Comparison of ENCODE assay signal across 1 cellular context in the genomic region with DNA sequence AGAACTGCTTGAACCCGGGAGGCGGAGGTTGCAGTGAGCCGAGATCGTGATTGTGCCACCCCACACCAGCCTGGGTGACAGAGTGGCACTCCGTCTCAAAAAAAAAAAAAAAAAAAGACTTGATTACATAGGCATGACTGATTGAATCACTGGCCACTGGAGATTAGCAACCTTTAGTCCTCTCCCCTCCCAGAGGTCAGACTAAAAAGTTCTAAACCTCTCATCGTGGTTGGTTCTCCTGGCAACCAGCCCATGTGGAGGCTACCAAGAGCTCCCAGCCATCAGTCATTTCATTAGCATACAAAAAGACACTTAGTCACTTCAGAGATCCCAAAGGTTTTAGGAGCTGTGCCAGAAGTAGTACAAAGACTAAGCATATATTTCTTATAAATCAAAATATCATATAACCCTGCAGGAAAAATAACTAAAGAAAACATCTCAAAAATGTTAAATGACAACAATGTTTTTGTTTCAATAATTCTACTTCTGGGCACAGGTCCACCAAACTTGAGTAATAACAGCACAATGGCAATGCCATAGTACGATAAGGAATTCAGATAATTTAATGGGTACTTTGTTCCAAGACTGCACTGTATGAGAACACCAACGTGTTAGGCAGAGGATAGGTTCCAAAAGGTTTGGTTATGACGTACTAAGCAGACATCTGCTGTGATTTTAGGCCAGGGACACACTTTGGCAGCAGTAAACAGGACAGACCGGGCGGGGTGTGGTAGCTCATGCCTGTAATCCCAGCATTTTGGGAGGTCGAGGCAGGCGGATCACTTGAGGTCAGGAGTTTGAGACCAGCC.
TF ChIP-seq lines count a peak whose summit lies in the region.

No MANE protein-coding gene starts in this region.

TF ChIP-seq in K562, 482 proteins besides CTCF, POLR2A, EP300 and RAD21 (continued from another document):
- 0 out of 2 replicates have a peak, but pooled peaks have one; percentile 2 for TF ChIP-seq NCOR1 (IDR thresholded peaks at IDR 0.05)
- TF ChIP-seq SMARCE1 (IDR thresholded peaks at IDR 0.05), result peak; percentile 70; the same call in 1 of the 2 replicates
- TF ChIP-seq, protein P1, sequence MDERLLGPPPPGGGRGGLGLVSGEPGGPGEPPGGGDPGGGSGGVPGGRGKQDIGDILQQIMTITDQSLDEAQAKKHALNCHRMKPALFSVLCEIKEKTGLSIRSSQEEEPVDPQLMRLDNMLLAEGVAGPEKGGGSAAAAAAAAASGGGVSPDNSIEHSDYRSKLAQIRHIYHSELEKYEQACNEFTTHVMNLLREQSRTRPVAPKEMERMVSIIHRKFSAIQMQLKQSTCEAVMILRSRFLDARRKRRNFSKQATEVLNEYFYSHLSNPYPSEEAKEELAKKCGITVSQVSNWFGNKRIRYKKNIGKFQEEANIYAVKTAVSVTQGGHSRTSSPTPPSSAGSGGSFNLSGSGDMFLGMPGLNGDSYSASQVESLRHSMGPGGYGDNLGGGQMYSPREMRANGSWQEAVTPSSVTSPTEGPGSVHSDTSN (CRISPR knock-in tag; IDR thresholded peaks at IDR 0.05; ENCODE audit: low read depth), result no peak
- TF ChIP-seq, protein P1 (tag; conservative IDR thresholded peaks at IDR 0.05; ENCODE audit: low read depth), result peak; percentile 93
- peak; percentile 23; the same call in 1 of the 2 replicates for TF ChIP-seq CBFA2T2 (conservative IDR thresholded peaks at IDR 0.05)
- TF ChIP-seq, protein P2, sequence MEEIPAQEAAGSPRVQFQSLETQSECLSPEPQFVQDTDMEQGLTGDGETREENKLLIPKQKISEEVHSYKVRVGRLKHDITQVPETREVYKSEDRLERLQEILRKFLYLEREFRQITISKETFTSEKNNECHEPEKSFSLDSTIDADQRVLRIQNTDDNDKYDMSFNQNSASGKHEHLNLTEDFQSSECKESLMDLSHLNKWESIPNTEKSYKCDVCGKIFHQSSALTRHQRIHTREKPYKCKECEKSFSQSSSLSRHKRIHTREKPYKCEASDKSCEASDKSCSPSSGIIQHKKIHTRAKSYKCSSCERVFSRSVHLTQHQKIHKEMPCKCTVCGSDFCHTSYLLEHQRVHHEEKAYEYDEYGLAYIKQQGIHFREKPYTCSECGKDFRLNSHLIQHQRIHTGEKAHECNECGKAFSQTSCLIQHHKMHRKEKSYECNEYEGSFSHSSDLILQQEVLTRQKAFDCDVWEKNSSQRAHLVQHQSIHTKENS (CRISPR knock-in tag; IDR thresholded peaks at IDR 0.05), result 0 out of 2 replicates have a peak, but pooled peaks have one; percentile 25
- TF ChIP-seq TEAD4 (IDR thresholded peaks at IDR 0.05; ENCODE audit: low read length), result peak; percentile 70
- TF ChIP-seq TEAD4 (CRISPR knock-in tag; IDR thresholded peaks at IDR 0.05; ENCODE audit: borderline replicate concordance), result no peak
- no peak for TF ChIP-seq NR2C2 (CRISPR knock-in tag; IDR thresholded peaks at IDR 0.05)
- peak; percentile 89 for TF ChIP-seq NR2C2 (tag; IDR thresholded peaks at IDR 0.05)
- TF ChIP-seq, protein P3, sequence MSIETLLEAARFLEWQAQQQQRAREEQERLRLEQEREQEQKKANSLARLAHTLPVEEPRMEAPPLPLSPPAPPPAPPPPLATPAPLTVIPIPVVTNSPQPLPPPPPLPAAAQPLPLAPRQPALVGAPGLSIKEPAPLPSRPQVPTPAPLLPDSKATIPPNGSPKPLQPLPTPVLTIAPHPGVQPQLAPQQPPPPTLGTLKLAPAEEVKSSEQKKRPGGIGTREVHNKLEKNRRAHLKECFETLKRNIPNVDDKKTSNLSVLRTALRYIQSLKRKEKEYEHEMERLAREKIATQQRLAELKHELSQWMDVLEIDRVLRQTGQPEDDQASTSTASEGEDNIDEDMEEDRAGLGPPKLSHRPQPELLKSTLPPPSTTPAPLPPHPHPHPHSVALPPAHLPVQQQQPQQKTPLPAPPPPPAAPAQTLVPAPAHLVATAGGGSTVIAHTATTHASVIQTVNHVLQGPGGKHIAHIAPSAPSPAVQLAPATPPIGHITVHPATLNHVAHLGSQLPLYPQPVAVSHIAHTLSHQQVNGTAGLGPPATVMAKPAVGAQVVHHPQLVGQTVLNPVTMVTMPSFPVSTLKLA (conservative IDR thresholded peaks at IDR 0.05), result 0 out of 4 replicates have a peak, but pooled peaks of 1 of the 2 experiments have one; percentile 26
- peak; percentile 62 for TF ChIP-seq TCF3 (CRISPR knock-in tag; IDR thresholded peaks at IDR 0.05)
- TF ChIP-seq NFIC (IDR thresholded peaks at IDR 0.05), result peak; percentile 85
- TF ChIP-seq TOE1 (IDR thresholded peaks at IDR 0.05; ENCODE audit: borderline replicate concordance), result no peak
- no peak for TF ChIP-seq TOE1 (CRISPR knock-in tag; IDR thresholded peaks at IDR 0.05; ENCODE audit: borderline replicate concordance, low read depth)
- TF ChIP-seq THRAP3 (IDR thresholded peaks at IDR 0.05; ENCODE audit: borderline replicate concordance), result no peak
- no peak for TF ChIP-seq PHB2 (IDR thresholded peaks at IDR 0.05; ENCODE audit: low read depth)
- TF ChIP-seq, protein P4, sequence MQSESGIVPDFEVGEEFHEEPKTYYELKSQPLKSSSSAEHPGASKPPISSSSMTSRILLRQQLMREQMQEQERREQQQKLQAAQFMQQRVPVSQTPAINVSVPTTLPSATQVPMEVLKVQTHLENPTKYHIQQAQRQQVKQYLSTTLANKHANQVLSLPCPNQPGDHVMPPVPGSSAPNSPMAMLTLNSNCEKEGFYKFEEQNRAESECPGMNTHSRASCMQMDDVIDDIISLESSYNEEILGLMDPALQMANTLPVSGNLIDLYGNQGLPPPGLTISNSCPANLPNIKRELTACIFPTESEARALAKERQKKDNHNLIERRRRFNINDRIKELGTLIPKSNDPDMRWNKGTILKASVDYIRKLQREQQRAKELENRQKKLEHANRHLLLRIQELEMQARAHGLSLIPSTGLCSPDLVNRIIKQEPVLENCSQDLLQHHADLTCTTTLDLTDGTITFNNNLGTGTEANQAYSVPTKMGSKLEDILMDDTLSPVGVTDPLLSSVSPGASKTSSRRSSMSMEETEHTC (IDR thresholded peaks at IDR 0.05), result no peak
- peak; percentile 72 for TF ChIP-seq ARID1B (IDR thresholded peaks at IDR 0.05)
- no peak for TF ChIP-seq TAF15 (IDR thresholded peaks at IDR 0.05; ENCODE audit: low read depth, low read length)
- TF ChIP-seq RBFOX2 (IDR thresholded peaks at IDR 0.05; ENCODE audit: low read depth, low read length), result no peak
- TF ChIP-seq IFI16 (CRISPR knock-in tag; IDR thresholded peaks at IDR 0.05), result no peak
- TF ChIP-seq HDAC1 (IDR thresholded peaks at IDR 0.05), result peak in 1 of 2 experiments; percentile 40; a peak in 1 of 4 replicates
- TF ChIP-seq, protein P5, sequence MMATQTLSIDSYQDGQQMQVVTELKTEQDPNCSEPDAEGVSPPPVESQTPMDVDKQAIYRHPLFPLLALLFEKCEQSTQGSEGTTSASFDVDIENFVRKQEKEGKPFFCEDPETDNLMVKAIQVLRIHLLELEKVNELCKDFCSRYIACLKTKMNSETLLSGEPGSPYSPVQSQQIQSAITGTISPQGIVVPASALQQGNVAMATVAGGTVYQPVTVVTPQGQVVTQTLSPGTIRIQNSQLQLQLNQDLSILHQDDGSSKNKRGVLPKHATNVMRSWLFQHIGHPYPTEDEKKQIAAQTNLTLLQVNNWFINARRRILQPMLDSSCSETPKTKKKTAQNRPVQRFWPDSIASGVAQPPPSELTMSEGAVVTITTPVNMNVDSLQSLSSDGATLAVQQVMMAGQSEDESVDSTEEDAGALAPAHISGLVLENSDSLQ (IDR thresholded peaks at IDR 0.05), result peak; percentile 94
- no peak for TF ChIP-seq ZNF253 (CRISPR knock-in tag; conservative IDR thresholded peaks at IDR 0.05)
- peak; percentile 16 for TF ChIP-seq NFYB (IDR thresholded peaks at IDR 0.05; ENCODE audit: extremely low read depth, insufficient read length)
- TF ChIP-seq IRF2 (CRISPR knock-in tag; IDR thresholded peaks at IDR 0.05), result no peak
- TF ChIP-seq TRIM24 (IDR thresholded peaks at IDR 0.05), result no peak
- TF ChIP-seq, protein P6, sequence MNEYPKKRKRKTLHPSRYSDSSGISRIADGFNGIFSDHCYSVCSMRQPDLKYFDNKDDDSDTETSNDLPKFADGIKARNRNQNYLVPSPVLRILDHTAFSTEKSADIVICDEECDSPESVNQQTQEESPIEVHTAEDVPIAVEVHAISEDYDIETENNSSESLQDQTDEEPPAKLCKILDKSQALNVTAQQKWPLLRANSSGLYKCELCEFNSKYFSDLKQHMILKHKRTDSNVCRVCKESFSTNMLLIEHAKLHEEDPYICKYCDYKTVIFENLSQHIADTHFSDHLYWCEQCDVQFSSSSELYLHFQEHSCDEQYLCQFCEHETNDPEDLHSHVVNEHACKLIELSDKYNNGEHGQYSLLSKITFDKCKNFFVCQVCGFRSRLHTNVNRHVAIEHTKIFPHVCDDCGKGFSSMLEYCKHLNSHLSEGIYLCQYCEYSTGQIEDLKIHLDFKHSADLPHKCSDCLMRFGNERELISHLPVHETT (CRISPR knock-in tag; conservative IDR thresholded peaks at IDR 0.05 in 1 of 2, IDR thresholded peaks at IDR 0.05 in 1 of 2), result peak in 1 of 2 experiments; percentile 57; a peak in 1 of 4 replicates
- peak; percentile 64 for TF ChIP-seq FOSL1 (tag; conservative IDR thresholded peaks at IDR 0.05)
- no peak for TF ChIP-seq ZNF165 (CRISPR knock-in tag; IDR thresholded peaks at IDR 0.05; ENCODE audit: borderline replicate concordance)
- peak; percentile 41; the same call in 1 of the 2 replicates for TF ChIP-seq POLR2AphosphoS5 (IDR thresholded peaks at IDR 0.05; ENCODE audit: control insufficient read depth, insufficient read depth, low read depth, low read length)
- TF ChIP-seq KDM1A (IDR thresholded peaks at IDR 0.05), result peak; percentile 58 to 80
- TF ChIP-seq DPF2 (IDR thresholded peaks at IDR 0.05), result peak; percentile 68; the same call in 1 of the 2 replicates
- TF ChIP-seq RBM22 (IDR thresholded peaks at IDR 0.05; ENCODE audit: low read depth, low read length, poor library complexity, severe bottlenecking), result no peak
- TF ChIP-seq RCOR1 (IDR thresholded peaks at IDR 0.05; ENCODE audit: borderline replicate concordance in 1 of 2, low read depth in 2 of 2, low read length in 2 of 2), result peak in 1 of 2 experiments; percentile 76; a peak in 2 of 4 replicates
- no peak for TF ChIP-seq ZNF217 (CRISPR knock-in tag; IDR thresholded peaks at IDR 0.05)
- no peak for TF ChIP-seq POU5F1 (IDR thresholded peaks at IDR 0.05; ENCODE audit: borderline replicate concordance, low read depth, low read length, partially characterized antibody)
- TF ChIP-seq MEIS2 (IDR thresholded peaks at IDR 0.05; ENCODE audit: partially characterized antibody), result peak; percentile 90
- TF ChIP-seq, protein P7, sequence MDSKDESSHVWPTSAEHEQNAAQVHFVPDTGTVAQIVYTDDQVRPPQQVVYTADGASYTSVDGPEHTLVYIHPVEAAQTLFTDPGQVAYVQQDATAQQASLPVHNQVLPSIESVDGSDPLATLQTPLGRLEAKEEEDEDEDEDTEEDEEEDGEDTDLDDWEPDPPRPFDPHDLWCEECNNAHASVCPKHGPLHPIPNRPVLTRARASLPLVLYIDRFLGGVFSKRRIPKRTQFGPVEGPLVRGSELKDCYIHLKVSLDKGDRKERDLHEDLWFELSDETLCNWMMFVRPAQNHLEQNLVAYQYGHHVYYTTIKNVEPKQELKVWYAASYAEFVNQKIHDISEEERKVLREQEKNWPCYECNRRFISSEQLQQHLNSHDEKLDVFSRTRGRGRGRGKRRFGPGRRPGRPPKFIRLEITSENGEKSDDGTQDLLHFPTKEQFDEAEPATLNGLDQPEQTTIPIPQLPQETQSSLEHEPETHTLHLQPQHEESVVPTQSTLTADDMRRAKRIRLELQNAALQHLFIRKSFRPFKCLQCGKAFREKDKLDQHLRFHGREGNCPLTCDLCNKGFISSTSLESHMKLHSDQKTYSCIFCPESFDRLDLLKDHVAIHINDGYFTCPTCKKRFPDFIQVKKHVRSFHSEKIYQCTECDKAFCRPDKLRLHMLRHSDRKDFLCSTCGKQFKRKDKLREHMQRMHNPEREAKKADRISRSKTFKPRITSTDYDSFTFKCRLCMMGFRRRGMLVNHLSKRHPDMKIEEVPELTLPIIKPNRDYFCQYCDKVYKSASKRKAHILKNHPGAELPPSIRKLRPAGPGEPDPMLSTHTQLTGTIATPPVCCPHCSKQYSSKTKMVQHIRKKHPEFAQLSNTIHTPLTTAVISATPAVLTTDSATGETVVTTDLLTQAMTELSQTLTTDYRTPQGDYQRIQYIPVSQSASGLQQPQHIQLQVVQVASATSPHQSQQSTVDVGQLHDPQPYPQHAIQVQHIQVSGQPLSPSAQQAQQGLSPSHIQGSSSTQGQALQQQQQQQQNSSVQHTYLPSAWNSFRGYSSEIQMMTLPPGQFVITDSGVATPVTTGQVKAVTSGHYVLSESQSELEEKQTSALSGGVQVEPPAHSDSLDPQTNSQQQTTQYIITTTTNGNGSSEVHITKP (IDR thresholded peaks at IDR 0.05; ENCODE audit: partially characterized antibody), result peak; percentile 64
